ENCODE assay signal across 10 cellular contexts in genomic region chr9:130023147-130023787, GRCh38. TPM values are rescaled to one million over a fixed set of nuclear protein-coding genes. Genes with fewer than 3 reads are reported as not detected.
A peak's percentile ranks its signal among the peaks of the same experiment; 100 is the strongest.
DNase-seq lines count a peak whose midpoint lies in the region; ATAC-seq and TF ChIP-seq lines count a peak whose summit lies in the region.
"Had no signal": no experiment of that assay in that cellular context is flagged by ENCODE, and none has a peak within 500 bp of the region (broad histone marks: within the 10 kb centered on the region; RNA-seq: fewer than 3 reads in every experiment).

No MANE protein-coding gene starts in this region.

- H3K36me3 Mint-ChIP-seq in naive B cell, result peaks cover 0 to 5% of the 10 kb centered on the region in 2 donors

- peak overlapping the region; percentile 67 for H3K4me2 ChIP-seq in DOHH2 (ENCODE audit: low read length)

- peak overlapping the region; percentile 60 for H3K27ac ChIP-seq in DOHH2 (ENCODE audit: low read depth, low read length)

- peak overlapping the region; percentile 95 to 100 (median 98) for H3K27ac Mint-ChIP-seq in naive B cell

- peaks cover 44% of the 10 kb centered on the region for H3K36me3 ChIP-seq in DOHH2 (ENCODE audit: control insufficient read depth, low read length)

- H4K20me1 ChIP-seq in DOHH2 (ENCODE audit: control insufficient read depth, insufficient read depth, low read depth, low read length), result peaks cover 62% of the 10 kb centered on the region

- DNase-seq in naive B cell (peak; percentile 59), dermis blood vessel endothelial cell (no peak), NCI-H128 (lab: John Stamatoyannopoulos, UW; ENCODE audit: unreplicated experiment) (no peak), hepatic stellate cell (ENCODE audit: low spot score) (no peak)
- DNase-seq in activated CD4-positive, CD25-positive, alpha-beta regulatory T cell (lab: John Stamatoyannopoulos, UW), result no peak
- DNase-seq: NCI-H774 had no signal

- H3K9me2 ChIP-seq in DOHH2 (replicated peaks; ENCODE audit: control insufficient read depth, low read length), result no peaks in the 10 kb centered on the region

- peak overlapping the region; percentile 46 for H3K4me3 ChIP-seq in DOHH2 (ENCODE audit: low read length)

- peak overlapping the region; percentile 45 to 86 (median 78) for H3K4me3 Mint-ChIP-seq in naive B cell
- H3K4me3 Mint-ChIP-seq: nephron had no signal

- H3K79me2 ChIP-seq in DOHH2 (ENCODE audit: control insufficient read depth, low read length), result peaks cover 100% of the 10 kb centered on the region

- H3F3A ChIP-seq in DOHH2 (ENCODE audit: control insufficient read depth, insufficient read depth), result 0 out of 2 replicates have a peak, but pooled peaks cover 7% of the 10 kb centered on the region

- no peaks in the 10 kb centered on the region for H3K9me3 Mint-ChIP-seq in naive B cell
- H3K9me3 Mint-ChIP-seq: nephron had no signal

- ATAC-seq in GM21423 (IDR thresholded peaks at IDR 0.05; ENCODE audit: unreplicated experiment) (peak; percentile 50), naive B cell (ENCODE audit: low read depth in 2 of 2) (peak; percentile 79 to 88)

- H3K27me3 ChIP-seq in DOHH2 (ENCODE audit: control insufficient read depth, low read length), result no peaks in the 10 kb centered on the region

- TF ChIP-seq POLR2A in Raji (IDR thresholded peaks at IDR 0.05; ENCODE audit: insufficient read depth, low read depth, low read length), result peak; percentile 28; the same call in 1 of the 2 replicates

- TF ChIP-seq CTCF in DOHH2 (IDR thresholded peaks at IDR 0.05; ENCODE audit: low read depth, low read length, poor library complexity, severe bottlenecking), result no peak

- no peaks in the 10 kb centered on the region for H3K27me3 Mint-ChIP-seq in naive B cell

- peaks cover 50 to 93% (median 74%) of the 10 kb centered on the region in 3 donors for H3K4me1 Mint-ChIP-seq in naive B cell

- peaks cover 100% of the 10 kb centered on the region for H3K4me1 ChIP-seq in DOHH2 (ENCODE audit: control insufficient read depth, low read length)

- no peaks in the 10 kb centered on the region for H3K9me3 ChIP-seq in DOHH2 (ENCODE audit: control insufficient read depth, insufficient read depth, low read length)

RNA-seq across cellular contexts. Expression of gene FNBP1, which starts 19.7 kb away (rescaled TPM):
- 100 to 1,000 TPM; 103 to 178 (median 154) TPM for polyA plus RNA-seq in naive B cell (ENCODE audit: low read depth in 6 of 6)
- 49.5 and 82.3 TPM in 2 replicates for total RNA-seq in dermis blood vessel endothelial cell

RNA-seq across cellular contexts. Expression of gene GPR107, which starts 30.4 kb away (rescaled TPM):
- 1 to 10 TPM in 5 of 6 donors, under 1 TPM in 1; 0.27 to 4.4 (median 3.4) TPM for polyA plus RNA-seq in naive B cell (ENCODE audit: low read depth in 6 of 6)
- 29.3 and 167 TPM in 2 replicates for total RNA-seq in dermis blood vessel endothelial cell
